Comparison of ENCODE assay signal across 29 cellular contexts in genomic region chr19:5814123-5814839, GRCh38. TPM values are rescaled to one million over a fixed set of nuclear protein-coding genes. Genes with fewer than 3 reads are reported as not detected.
DNase-seq lines count a peak whose midpoint lies in the region; ATAC-seq, FAIRE-seq and TF ChIP-seq lines count a peak whose summit lies in the region.
"Had no signal": no experiment of that assay in that cellular context is flagged by ENCODE, and none has a peak within 500 bp of the region (broad histone marks: within the 10 kb centered on the region; RNA-seq: fewer than 3 reads in every experiment).

No MANE protein-coding gene starts in this region.

- H3K27ac ChIP-seq in osteoblast (ENCODE audit: low read depth, low read length), result no peak overlapping the region
- H3K27ac ChIP-seq in CD4-positive, alpha-beta memory T cell (ENCODE audit: low read depth, low read length), result no peak overlapping the region
- H3K27ac ChIP-seq: SJSA1 had no signal

- no peaks in the 10 kb centered on the region for H3K27me3 ChIP-seq in NT2/D1 (ENCODE audit: insufficient read depth, insufficient read length)
- H3K27me3 ChIP-seq in osteoblast (ENCODE audit: insufficient read depth, low read length), result peaks cover 14% of the 10 kb centered on the region
- H3K27me3 ChIP-seq in CD4-positive, alpha-beta memory T cell (ENCODE audit: insufficient read depth, low read length), result no peaks in the 10 kb centered on the region
- H3K27me3 ChIP-seq: SJSA1 had no signal

- TF ChIP-seq CTCF in osteoblast (IDR thresholded peaks at IDR 0.05; ENCODE audit: extremely low read depth, low read depth, low read length), result no peak

- H3K27ac Mint-ChIP-seq in CD4-positive, alpha-beta memory T cell, result peak overlapping the region in 1 of 7 donors; percentile 36
- H3K27ac Mint-ChIP-seq: CD8-positive, alpha-beta T cell had no signal

- H3K4me2 ChIP-seq in osteoblast (ENCODE audit: insufficient read depth, low read length), result no peak overlapping the region

- no peak overlapping the region for H3K4me3 ChIP-seq in NT2/D1 (ENCODE audit: insufficient read length, low read depth)
- H3K4me3 ChIP-seq in osteoblast (ENCODE audit: insufficient read depth, low read length), result no peak overlapping the region
- H3K4me3 ChIP-seq in CD4-positive, alpha-beta memory T cell (ENCODE audit: low read length in 2 of 2), result no peak overlapping the region
- H3K4me3 ChIP-seq: GM12878, K562, SJSA1 had no signal

- intact Hi-C loops in CD4-positive, alpha-beta memory T cell (cut with micrococcal nuclease), result no loop called here

- no peaks in the 10 kb centered on the region for H3K27me3 Mint-ChIP-seq in CD4-positive, alpha-beta memory T cell

- no peak overlapping the region for H2AFZ ChIP-seq in osteoblast (ENCODE audit: low read length)

- H3K36me3 Mint-ChIP-seq in CD4-positive, alpha-beta memory T cell, result no peaks in the 10 kb centered on the region
- H3K36me3 Mint-ChIP-seq: CD8-positive, alpha-beta T cell had no signal

- peak; percentile 61 for ATAC-seq in esophagus mucosa
- ATAC-seq: CD8-positive, alpha-beta T cell; GM12878 had no signal

- H3K4me1 ChIP-seq in NT2/D1 (ENCODE audit: insufficient read depth, insufficient read length), result peaks cover 15% of the 10 kb centered on the region
- H3K4me1 ChIP-seq in osteoblast (ENCODE audit: insufficient read depth, low read length), result no peaks in the 10 kb centered on the region
- H3K4me1 ChIP-seq in CD4-positive, alpha-beta memory T cell (ENCODE audit: insufficient read depth, low read length), result no peaks in the 10 kb centered on the region
- H3K4me1 ChIP-seq: Caco-2, SJSA1 had no signal

- H3K79me2 ChIP-seq in osteoblast (ENCODE audit: insufficient read depth, low read length), result no peaks in the 10 kb centered on the region

- DNase-seq in NT2/D1 (ENCODE audit: low read depth, low spot score), result no peak
- peak; percentile 69 for DNase-seq in osteoblast (ENCODE audit: insufficient read length, low spot score, missing footprints)
- no peak for DNase-seq in NCI-H2227 (lab: John Stamatoyannopoulos, UW; ENCODE audit: unreplicated experiment)
- DNase-seq in GM19239 (ENCODE audit: insufficient read length, low spot score), result no peak
- DNase-seq in CD4-positive, alpha-beta memory T cell, result no peak
- no peak for DNase-seq in DMS53 treated with DMSO at 0.1 percent for 48 hours (lab: John Stamatoyannopoulos, UW; ENCODE audit: unreplicated experiment)
- DNase-seq: C1 segment of cervical spinal cord; Caco-2; CD8-positive, alpha-beta T cell; DMS79; EL; GDM1; Kasumi-1; NCI-H1092 treated with DMSO at 0.1 percent for 48 hours; NCI-H1436; NCI-H187; NCI-H2081 treated with DMSO at 0.1 percent for 48 hours; NCI-H2171 treated with DMSO at 0.1 percent for 48 hours; NCI-H82; Right ventricle myocardium superior; RPMI8226 had no signal

- no peaks in the 10 kb centered on the region for H3K9me3 Mint-ChIP-seq in CD4-positive, alpha-beta memory T cell
- H3K9me3 Mint-ChIP-seq: CD8-positive, alpha-beta T cell had no signal

- H3K4me1 Mint-ChIP-seq in CD4-positive, alpha-beta memory T cell, result peaks cover 0 to 4% (median 0%) of the 10 kb centered on the region in 4 donors

- H3K9ac ChIP-seq in NT2/D1 (ENCODE audit: insufficient read length, low read depth), result peak overlapping the region; percentile 32

- no peak overlapping the region for H3K4me3 Mint-ChIP-seq in CD4-positive, alpha-beta memory T cell
- H3K4me3 Mint-ChIP-seq: CD8-positive, alpha-beta T cell had no signal

- no peaks in the 10 kb centered on the region for H3K9me3 ChIP-seq in NT2/D1 (ENCODE audit: insufficient read depth, low read length)
- no peaks in the 10 kb centered on the region for H3K9me3 ChIP-seq in osteoblast (ENCODE audit: low read depth, low read length)
- H3K9me3 ChIP-seq in CD4-positive, alpha-beta memory T cell (ENCODE audit: control insufficient read depth in 1 of 2, low read length in 2 of 2), result no peaks in the 10 kb centered on the region
- H3K9me3 ChIP-seq: Caco-2, SJSA1 had no signal

- H3K36me3 ChIP-seq in NT2/D1 (ENCODE audit: insufficient read depth, insufficient read length, low read length) (no peaks in the 10 kb centered on the region), osteoblast (ENCODE audit: insufficient read depth, low read length) (no peaks in the 10 kb centered on the region)
- no peaks in the 10 kb centered on the region for H3K36me3 ChIP-seq in CD4-positive, alpha-beta memory T cell (ENCODE audit: insufficient read depth, low read length)
- H3K36me3 ChIP-seq: SJSA1 had no signal

- H4K20me1 ChIP-seq in osteoblast (ENCODE audit: insufficient read depth, low read length), result no peaks in the 10 kb centered on the region

- CTCF ChIA-PET in CD4-positive, alpha-beta memory T cell (lab: Charles Lee; ENCODE audit: partially characterized antibody), result interaction anchor here (2.5 kb wide), 1 partner anchor 10 kb away, joined by 7 read pairs; no protein-coding TSS in a partner anchor

- POLR2A ChIA-PET in CD4-positive, alpha-beta memory T cell (lab: Charles Lee; ENCODE audit: partially characterized antibody), result no interaction called here

- FAIRE-seq in GM19239 (lab: Jason Lieb, UNC), result no peak
- FAIRE-seq: GM12878, H54, K562 had no signal

RNA-seq across cellular contexts. Expression of gene NRTN, which starts 9.4 kb away (rescaled TPM):
- 2.7 TPM for total RNA-seq in esophagus mucosa
- total RNA-seq in osteoblast, result not detected in 2 replicates
- under 1 TPM; 0.61 to 0.91 TPM for total RNA-seq in CD4-positive, alpha-beta memory T cell
- under 1 TPM; 0.34 to 0.42 TPM for polyA plus RNA-seq in CD4-positive, alpha-beta memory T cell
- total RNA-seq: GM12878 had no signal
- polyA plus RNA-seq: GM12878 had no signal

RNA-seq across cellular contexts. Expression of gene DUS3L, which starts 23.3 kb away (rescaled TPM):
- total RNA-seq in esophagus mucosa (24.2 TPM), osteoblast (21.2 and 30.0 TPM in 2 replicates)
- total RNA-seq in CD4-positive, alpha-beta memory T cell, result 10 to 100 TPM; 58.7 to 72.9 TPM
- polyA plus RNA-seq in CD4-positive, alpha-beta memory T cell, result 10 to 100 TPM; 34.2 to 36.7 TPM

RNA-seq across cellular contexts. Expression of gene FUT6, which starts 25.2 kb away (rescaled TPM):
- total RNA-seq in esophagus mucosa (56.9 TPM), osteoblast (not detected in 2 replicates)
- not detected for total RNA-seq in CD4-positive, alpha-beta memory T cell
- polyA plus RNA-seq in CD4-positive, alpha-beta memory T cell, result not detected
- total RNA-seq: A673; Caco-2; CD8-positive, alpha-beta T cell; GM12878; HT1080; K562; M059J; Right ventricle myocardium superior; SJSA1 had no signal
- polyA plus RNA-seq: GM12878 had no signal

RNA-seq across cellular contexts. Expression of gene PRR22, which starts 29.7 kb away (rescaled TPM):
- total RNA-seq in esophagus mucosa, result 1.8 TPM
- total RNA-seq in osteoblast, result 0.29 and 0.36 TPM in 2 replicates
- total RNA-seq in CD4-positive, alpha-beta memory T cell, result 1 to 10 TPM; 5.9 to 6.6 TPM
- not detected for polyA plus RNA-seq in CD4-positive, alpha-beta memory T cell

RNA-seq across cellular contexts. Expression of gene FUT3, which starts 37.0 kb away (rescaled TPM):
- total RNA-seq in esophagus mucosa (104 TPM), osteoblast (not detected in 2 replicates)
- under 1 TPM in 1 of 2 experiments, not detected in 1; 0.15 TPM for total RNA-seq in CD4-positive, alpha-beta memory T cell
- polyA plus RNA-seq in CD4-positive, alpha-beta memory T cell, result not detected
- total RNA-seq: A673, HT1080, M059J, Right ventricle myocardium superior, SJSA1 had no signal
- polyA plus RNA-seq: K562 had no signal

Comparison
In these comparisons a context has a peak if more than half of its experiments do, and no peak if none do; other contexts are left out.
1. RNA of gene FUT6, which starts 25.2 kb away (total RNA-seq): 56.9 TPM in esophagus mucosa (single experiment); not detected in CD4-positive, alpha-beta memory T cell and not detected in osteoblast; every median in the first group is over 10 times any median in the second.